Comparison of ENCODE assay signal across 10 cellular contexts in the genomic region with DNA sequence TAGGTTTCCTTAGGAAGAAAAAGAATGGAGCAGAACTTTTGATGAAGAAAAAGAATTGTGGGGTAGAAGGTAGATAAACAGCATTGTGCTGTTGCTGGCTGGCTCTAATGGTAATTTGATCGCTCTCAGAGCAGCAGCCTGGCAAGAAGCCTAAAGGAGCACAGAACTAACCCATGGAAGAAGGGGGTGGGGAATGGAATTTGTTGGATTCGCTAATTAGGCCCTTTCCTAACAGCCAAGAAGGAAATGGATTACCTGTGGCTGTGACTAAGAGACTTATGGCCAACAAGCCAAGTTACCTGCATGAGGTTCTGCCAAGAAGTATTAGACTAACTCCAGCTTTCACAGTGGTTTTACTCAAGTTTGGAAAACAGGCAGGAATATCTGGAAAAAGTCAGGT.
DNase-seq lines count a peak whose midpoint lies in the region; ATAC-seq lines count a peak whose summit lies in the region.
"Had no signal": no experiment of that assay in that cellular context is flagged by ENCODE, and none has a peak within 500 bp of the region (broad histone marks: within the 10 kb centered on the region; RNA-seq: fewer than 3 reads in every experiment).

No MANE protein-coding gene starts in this region.

- ATAC-seq in HG02885 (IDR thresholded peaks at IDR 0.05; ENCODE audit: poor library complexity, unreplicated experiment) (no peak), GM19455 (IDR thresholded peaks at IDR 0.05; ENCODE audit: unreplicated experiment) (no peak)

- in situ Hi-C loops in T47D (cut with HindIII; ENCODE audit: low pct_unique_long_range_greater_than_20kb, low sequenced_read_pairs) = no loop called here

- peak; percentile 89 for DNase-seq in DMS53 (lab: John Stamatoyannopoulos, UW)
- peak; percentile 77 for DNase-seq in NCI-H2081 treated with DMSO at 0.1 percent for 48 hours (lab: John Stamatoyannopoulos, UW)
- peak; percentile 4 to 85 for DNase-seq in T47D (ENCODE audit: low read depth in 1 of 2, low spot score in 1 of 2)
- peak; percentile 42 for DNase-seq in medulla oblongata (ENCODE audit: extremely low spot score)
- no peak for DNase-seq in activated CD4-positive, alpha-beta T cell treated with anti-CD3 and anti-CD28 coated beads for 1 hour
- DNase-seq in activated effector memory CD4-positive, alpha-beta T cell treated with Interleukin-2 at 50 U/mL for 16 hours = no peak
- DNase-seq: activated CD4-positive, CD25-positive, alpha-beta regulatory T cell treated with anti-CD3 and anti-CD28 coated beads, Interleukin-2, amount 50 U/mL, for 72 hours; GF-D8 had no signal

Comparison
In these comparisons a context has a peak if more than half of its experiments do, and no peak if none do; other contexts are left out.
1. DNase-seq: peak in DMS53 (single experiment), NCI-H2081 treated with DMSO at 0.1 percent for 48 hours (single experiment), T47D (2 of 2) and medulla oblongata (single experiment); none in activated CD4-positive, alpha-beta T cell treated with anti-CD3 and anti-CD28 coated beads for 1 hour (single experiment) and activated effector memory CD4-positive, alpha-beta T cell treated with Interleukin-2 at 50 U/mL for 16 hours (single experiment).